In genomic region chr5:172006378-172007152, GRCh38 we compare ENCODE assay signal across 8 cellular contexts. TPM values are rescaled to one million over a fixed set of nuclear protein-coding genes. Genes with fewer than 3 reads are reported as not detected.
DNase-seq lines count a peak whose midpoint lies in the region; ATAC-seq and FAIRE-seq lines count a peak whose summit lies in the region.

FBXW11 (minus strand) TSS chr5:172006638; CDS start chr5:172006502, 136 bp downstream.

- no peaks in the 10 kb centered on the region for H3K27me3 Mint-ChIP-seq in activated CD8-positive, alpha-beta memory T cell treated with anti-CD3 and anti-CD28 coated beads, Interleukin-2, amount 10 ng/mL, durations not matched to agents 7 days and 5 days

- H3K36me3 Mint-ChIP-seq in activated CD8-positive, alpha-beta memory T cell treated with anti-CD3 and anti-CD28 coated beads, Interleukin-2, amount 10 ng/mL, durations not matched to agents 7 days and 5 days = peaks cover 7% of the 10 kb centered on the region

- no peaks in the 10 kb centered on the region for H3K27me3 ChIP-seq in endocrine pancreas (ENCODE audit: control insufficient read depth, insufficient read depth, low read length)

- H3K9me3 Mint-ChIP-seq in activated CD8-positive, alpha-beta memory T cell treated with anti-CD3 and anti-CD28 coated beads, Interleukin-2, amount 10 ng/mL, durations not matched to agents 7 days and 5 days (ENCODE audit: low read depth) = no peaks in the 10 kb centered on the region

- H3K9ac ChIP-seq in endocrine pancreas (ENCODE audit: control insufficient read depth, insufficient read depth, low read length) = peak within 1 kb of the TSS; percentile 97

- FAIRE-seq in HTR-8/SVneo (lab: Jason Lieb, UNC) = peak; percentile 81

- peak; percentile 91 for DNase-seq in COLO829 (ENCODE audit: low spot score)
- peak; percentile 97 for DNase-seq in HTR-8/SVneo (ENCODE audit: insufficient read length, low spot score)
- DNase-seq in NOMO-1 treated with dmso at 0.1 percent for 144 hours (lab: John Stamatoyannopoulos, UW; ENCODE audit: unreplicated experiment) = peak; percentile 94
- DNase-seq in activated CD8-positive, alpha-beta memory T cell treated with anti-CD3 and anti-CD28 coated beads, Interleukin-2, amount 10 ng/mL, durations not matched to agents 7 days and 5 days = peak; percentile 98
- peak; percentile 98 for DNase-seq in mesenteric fat pad (ENCODE audit: low spot score)
- DNase-seq in stimulated activated CD8-positive, alpha-beta memory T cell treated with anti-CD3 and anti-CD28 coated beads, Interleukin-15, amount 100 ng/mL, for 24 hours (ENCODE audit: low read depth) = peak; percentile 86

- peak; percentile 79 for ATAC-seq in GM21367 (IDR thresholded peaks at IDR 0.05; ENCODE audit: unreplicated experiment)
- peak; percentile 89 for ATAC-seq in activated CD8-positive, alpha-beta memory T cell treated with anti-CD3 and anti-CD28 coated beads, Interleukin-2, amount 10 ng/mL, durations not matched to agents 7 days and 5 days

- peak within 1 kb of the TSS; percentile 98 for H3K27ac Mint-ChIP-seq in activated CD8-positive, alpha-beta memory T cell treated with anti-CD3 and anti-CD28 coated beads, Interleukin-2, amount 10 ng/mL, durations not matched to agents 7 days and 5 days

- CTCF ChIA-PET in activated CD8-positive, alpha-beta memory T cell treated with anti-CD3 and anti-CD28 coated beads, Interleukin-2, amount 10 ng/mL, durations not matched to agents 7 days and 5 days (lab: Charles Lee) = interaction anchor here (0.9 to 7.0 kb wide), 21 partner anchors 9 to 587 kb away, joined by 3 to 34 read pairs (median 5); partner anchors contain the start of genes FGF18 and STK10

- peak within 1 kb of the TSS; percentile 93 for H3K4me3 ChIP-seq in endocrine pancreas (ENCODE audit: control insufficient read depth, insufficient read depth, low read length)

- no peaks in the 10 kb centered on the region for H3K9me3 ChIP-seq in endocrine pancreas (ENCODE audit: control insufficient read depth, low read length)

- peaks cover 47% of the 10 kb centered on the region for H3K4me1 Mint-ChIP-seq in activated CD8-positive, alpha-beta memory T cell treated with anti-CD3 and anti-CD28 coated beads, Interleukin-2, amount 10 ng/mL, durations not matched to agents 7 days and 5 days

- H3K4me3 Mint-ChIP-seq in activated CD8-positive, alpha-beta memory T cell treated with anti-CD3 and anti-CD28 coated beads, Interleukin-2, amount 10 ng/mL, durations not matched to agents 7 days and 5 days = peak within 1 kb of the TSS; percentile 95

- no peaks in the 10 kb centered on the region for H3K36me3 ChIP-seq in endocrine pancreas (ENCODE audit: control insufficient read depth, insufficient read depth, low read length)

- H3K4me1 ChIP-seq in endocrine pancreas (ENCODE audit: control insufficient read depth, insufficient read depth, low read length) = peaks cover 27% of the 10 kb centered on the region

RNA-seq across cellular contexts. Expression of gene FBXW11, which starts in this region (rescaled TPM):
- 10 to 100 TPM; 31.2 to 50.4 TPM for total RNA-seq in activated CD8-positive, alpha-beta memory T cell treated with anti-CD3 and anti-CD28 coated beads, Interleukin-2, amount 10 ng/mL, durations not matched to agents 7 days and 5 days
- total RNA-seq in mesenteric fat pad = 43.9 TPM

Comparison
In these comparisons a context has a peak if more than half of its experiments do, and no peak if none do; other contexts are left out.
1. Peak in every context shown above with its lines: DNase-seq, ATAC-seq and H3K4me3 ChIP-seq.